Comparison of ENCODE assay signal across 18 cellular contexts in genomic region chr1:195851016-195851591, GRCh38.
"Had no signal": no experiment of that assay in that cellular context is flagged by ENCODE, and none has a peak within 500 bp of the region (broad histone marks: within the 10 kb centered on the region; RNA-seq: fewer than 3 reads in every experiment).

No MANE protein-coding gene starts in this region.

- H3K36me3 ChIP-seq: esophagus squamous epithelium, suprapubic skin had no signal

- H3K9me3 ChIP-seq: esophagus squamous epithelium, suprapubic skin had no signal

- H3K27me3 Mint-ChIP-seq: activated CD4-positive, alpha-beta T cell treated with anti-CD3 and anti-CD28 coated beads, Interleukin-2, amount 10 ng/mL, durations not matched to agents 7 days and 5 days; activated naive CD8-positive, alpha-beta T cell treated with anti-CD3 and anti-CD28 coated beads, Interleukin-2, amount 10 ng/mL, durations not matched to agents 7 days and 5 days; stimulated activated naive CD8-positive, alpha-beta T cell treated with anti-CD3 and anti-CD28 coated beads, Interleukin-15, Interleukin-2, amounts not matched to agents 100 ng/mL and 50 ng/mL, for 24 hours had no signal

- H3K27me3 ChIP-seq: esophagus squamous epithelium, suprapubic skin had no signal

- H3K27ac Mint-ChIP-seq: activated CD4-positive, alpha-beta T cell treated with anti-CD3 and anti-CD28 coated beads, Interleukin-2, amount 10 ng/mL, durations not matched to agents 7 days and 5 days; activated naive CD8-positive, alpha-beta T cell treated with anti-CD3 and anti-CD28 coated beads, Interleukin-2, amount 10 ng/mL, durations not matched to agents 7 days and 5 days; brain; nephron progenitor cell; stimulated activated naive CD8-positive, alpha-beta T cell treated with anti-CD3 and anti-CD28 coated beads, Interleukin-15, Interleukin-2, amounts not matched to agents 100 ng/mL and 50 ng/mL, for 24 hours; T-helper 17 cell had no signal

- H3K36me3 Mint-ChIP-seq: activated naive CD8-positive, alpha-beta T cell treated with anti-CD3 and anti-CD28 coated beads, Interleukin-2, amount 10 ng/mL, durations not matched to agents 7 days and 5 days; brain had no signal

- H3K4me3 ChIP-seq: esophagus squamous epithelium, skin epidermis, suprapubic skin had no signal

- H3K4me3 Mint-ChIP-seq: activated CD4-positive, alpha-beta T cell treated with anti-CD3 and anti-CD28 coated beads, Interleukin-2, amount 10 ng/mL, durations not matched to agents 7 days and 5 days; activated naive CD8-positive, alpha-beta T cell treated with anti-CD3 and anti-CD28 coated beads, Interleukin-2, amount 10 ng/mL, durations not matched to agents 7 days and 5 days; brain; nephron progenitor cell; stimulated activated naive CD8-positive, alpha-beta T cell treated with anti-CD3 and anti-CD28 coated beads, Interleukin-15, Interleukin-2, amounts not matched to agents 100 ng/mL and 50 ng/mL, for 24 hours; T-helper 17 cell had no signal

- DNase-seq: activated CD4-positive, alpha-beta T cell treated with anti-CD3 and anti-CD28 coated beads, Interleukin-2, amount 10 ng/mL, durations not matched to agents 7 days and 5 days; activated CD4-positive, CD25-positive, alpha-beta regulatory T cell; activated naive CD4-positive, alpha-beta T cell; activated naive CD8-positive, alpha-beta T cell treated with anti-CD3 and anti-CD28 coated beads, Interleukin-2, amount 10 ng/mL, durations not matched to agents 7 days and 5 days; cortex of kidney; effector CD4-positive, alpha-beta T cell; esophagus squamous epithelium; glutamatergic neuron; hypothalamus; nephron progenitor cell; occipital lobe; stimulated activated CD4-positive, alpha-beta T cell treated with anti-CD3 and anti-CD28 coated beads, Interleukin-4, amount 100 ng/mL, for 4 hours; T-helper 17 cell; trophoblast cell had no signal

- H3K4me1 ChIP-seq: esophagus squamous epithelium, suprapubic skin had no signal

- H3K27ac ChIP-seq: esophagus squamous epithelium, skin epidermis, suprapubic skin had no signal

- H3K4me1 Mint-ChIP-seq: activated CD4-positive, alpha-beta T cell treated with anti-CD3 and anti-CD28 coated beads, Interleukin-2, amount 10 ng/mL, durations not matched to agents 7 days and 5 days; activated naive CD8-positive, alpha-beta T cell treated with anti-CD3 and anti-CD28 coated beads, Interleukin-2, amount 10 ng/mL, durations not matched to agents 7 days and 5 days; brain; T-helper 17 cell had no signal

- ATAC-seq: T-helper 17 cell had no signal

- H3K9me3 Mint-ChIP-seq: activated CD4-positive, alpha-beta T cell treated with anti-CD3 and anti-CD28 coated beads, Interleukin-2, amount 10 ng/mL, durations not matched to agents 7 days and 5 days; activated naive CD8-positive, alpha-beta T cell treated with anti-CD3 and anti-CD28 coated beads, Interleukin-2, amount 10 ng/mL, durations not matched to agents 7 days and 5 days; brain; nephron progenitor cell had no signal
